Comparison of ENCODE assay signal across 1 cellular context in the genomic region with DNA sequence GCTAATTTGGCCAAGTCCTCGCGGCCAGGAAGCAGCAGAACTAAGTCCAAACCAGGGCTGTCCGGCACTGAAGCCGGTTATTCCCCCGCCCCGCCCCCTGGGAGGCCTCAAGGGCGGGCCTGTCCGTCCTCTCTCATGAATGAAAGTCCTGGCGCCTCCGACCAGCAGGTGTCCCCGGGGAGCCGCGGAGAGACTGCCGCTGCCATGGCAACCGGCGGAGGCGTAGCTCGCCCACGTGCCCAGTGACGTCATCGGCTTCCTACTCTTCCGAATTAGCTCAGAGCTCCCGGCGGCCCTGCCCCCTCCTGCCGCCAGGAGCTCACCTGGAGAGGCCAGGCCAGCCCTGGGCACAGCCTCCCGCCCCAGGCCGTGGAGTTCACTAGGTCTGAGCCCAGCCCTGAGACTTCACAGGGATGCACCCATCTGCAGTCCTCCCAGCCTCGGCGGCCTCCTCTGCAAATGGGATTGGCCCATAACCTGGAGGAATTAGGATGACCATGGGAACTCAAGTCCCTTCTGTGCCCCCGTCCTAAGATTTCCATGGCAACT.
TF ChIP-seq lines count a peak whose summit lies in the region.

No MANE protein-coding gene starts in this region.

TF ChIP-seq in HepG2, 621 proteins besides CTCF, POLR2A, EP300 and RAD21 (continued from another document and continues in another):
- TF ChIP-seq, protein P1, sequence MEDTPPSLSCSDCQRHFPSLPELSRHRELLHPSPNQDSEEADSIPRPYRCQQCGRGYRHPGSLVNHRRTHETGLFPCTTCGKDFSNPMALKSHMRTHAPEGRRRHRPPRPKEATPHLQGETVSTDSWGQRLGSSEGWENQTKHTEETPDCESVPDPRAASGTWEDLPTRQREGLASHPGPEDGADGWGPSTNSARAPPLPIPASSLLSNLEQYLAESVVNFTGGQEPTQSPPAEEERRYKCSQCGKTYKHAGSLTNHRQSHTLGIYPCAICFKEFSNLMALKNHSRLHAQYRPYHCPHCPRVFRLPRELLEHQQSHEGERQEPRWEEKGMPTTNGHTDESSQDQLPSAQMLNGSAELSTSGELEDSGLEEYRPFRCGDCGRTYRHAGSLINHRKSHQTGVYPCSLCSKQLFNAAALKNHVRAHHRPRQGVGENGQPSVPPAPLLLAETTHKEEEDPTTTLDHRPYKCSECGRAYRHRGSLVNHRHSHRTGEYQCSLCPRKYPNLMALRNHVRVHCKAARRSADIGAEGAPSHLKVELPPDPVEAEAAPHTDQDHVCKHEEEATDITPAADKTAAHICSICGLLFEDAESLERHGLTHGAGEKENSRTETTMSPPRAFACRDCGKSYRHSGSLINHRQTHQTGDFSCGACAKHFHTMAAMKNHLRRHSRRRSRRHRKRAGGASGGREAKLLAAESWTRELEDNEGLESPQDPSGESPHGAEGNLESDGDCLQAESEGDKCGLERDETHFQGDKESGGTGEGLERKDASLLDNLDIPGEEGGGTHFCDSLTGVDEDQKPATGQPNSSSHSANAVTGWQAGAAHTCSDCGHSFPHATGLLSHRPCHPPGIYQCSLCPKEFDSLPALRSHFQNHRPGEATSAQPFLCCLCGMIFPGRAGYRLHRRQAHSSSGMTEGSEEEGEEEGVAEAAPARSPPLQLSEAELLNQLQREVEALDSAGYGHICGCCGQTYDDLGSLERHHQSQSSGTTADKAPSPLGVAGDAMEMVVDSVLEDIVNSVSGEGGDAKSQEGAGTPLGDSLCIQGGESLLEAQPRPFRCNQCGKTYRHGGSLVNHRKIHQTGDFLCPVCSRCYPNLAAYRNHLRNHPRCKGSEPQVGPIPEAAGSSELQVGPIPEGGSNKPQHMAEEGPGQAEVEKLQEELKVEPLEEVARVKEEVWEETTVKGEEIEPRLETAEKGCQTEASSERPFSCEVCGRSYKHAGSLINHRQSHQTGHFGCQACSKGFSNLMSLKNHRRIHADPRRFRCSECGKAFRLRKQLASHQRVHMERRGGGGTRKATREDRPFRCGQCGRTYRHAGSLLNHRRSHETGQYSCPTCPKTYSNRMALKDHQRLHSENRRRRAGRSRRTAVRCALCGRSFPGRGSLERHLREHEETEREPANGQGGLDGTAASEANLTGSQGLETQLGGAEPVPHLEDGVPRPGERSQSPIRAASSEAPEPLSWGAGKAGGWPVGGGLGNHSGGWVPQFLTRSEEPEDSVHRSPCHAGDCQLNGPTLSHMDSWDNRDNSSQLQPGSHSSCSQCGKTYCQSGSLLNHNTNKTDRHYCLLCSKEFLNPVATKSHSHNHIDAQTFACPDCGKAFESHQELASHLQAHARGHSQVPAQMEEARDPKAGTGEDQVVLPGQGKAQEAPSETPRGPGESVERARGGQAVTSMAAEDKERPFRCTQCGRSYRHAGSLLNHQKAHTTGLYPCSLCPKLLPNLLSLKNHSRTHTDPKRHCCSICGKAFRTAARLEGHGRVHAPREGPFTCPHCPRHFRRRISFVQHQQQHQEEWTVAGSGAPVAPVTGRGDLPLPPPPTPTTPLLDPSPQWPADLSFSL (CRISPR knock-in tag; IDR thresholded peaks at IDR 0.05) = no peak
- TF ChIP-seq MAF1 (CRISPR knock-in tag; IDR thresholded peaks at IDR 0.05; ENCODE audit: borderline replicate concordance) (no peak), ZNF263 (CRISPR knock-in tag; IDR thresholded peaks at IDR 0.05) (no peak; the same call in 1 of the 2 replicates), ZNF615 (CRISPR knock-in tag; IDR thresholded peaks at IDR 0.05; ENCODE audit: borderline replicate concordance) (no peak), ZNF274 (CRISPR knock-in tag; IDR thresholded peaks at IDR 0.05) (no peak), GPN1 (CRISPR knock-in tag; IDR thresholded peaks at IDR 0.05; ENCODE audit: borderline replicate concordance) (no peak), RXRB (CRISPR knock-in tag; IDR thresholded peaks at IDR 0.05; ENCODE audit: borderline replicate concordance) (peak; percentile 77; the same call in 1 of the 2 replicates), MXD4 (CRISPR knock-in tag; IDR thresholded peaks at IDR 0.05) (peak; percentile 96), MAFF (IDR thresholded peaks at IDR 0.05; ENCODE audit: low read depth, low read length) (no peak), TP53 (CRISPR knock-in tag; conservative IDR thresholded peaks at IDR 0.05) (no peak), SOX6 (IDR thresholded peaks at IDR 0.05) (no peak), SOX6 (CRISPR knock-in tag; IDR thresholded peaks at IDR 0.05) (peak; percentile 57), ZFP36L1 (CRISPR knock-in tag; IDR thresholded peaks at IDR 0.05) (no peak), NFE2L1 (CRISPR knock-in tag; IDR thresholded peaks at IDR 0.05; ENCODE audit: borderline replicate concordance) (0 out of 2 replicates have a peak, but pooled peaks have one; percentile 23), CREM (IDR thresholded peaks at IDR 0.05) (peak; percentile 96), CREM (CRISPR knock-in tag; IDR thresholded peaks at IDR 0.05) (no peak), EEA1 (CRISPR knock-in tag; IDR thresholded peaks at IDR 0.05; ENCODE audit: borderline replicate concordance) (no peak), ZNF746 (CRISPR knock-in tag; IDR thresholded peaks at IDR 0.05) (peak; percentile 46), KLF6 (CRISPR knock-in tag; IDR thresholded peaks at IDR 0.05) (peak; percentile 68; the same call in 1 of the 2 replicates), ZSCAN22 (CRISPR knock-in tag; IDR thresholded peaks at IDR 0.05) (no peak), NFYC (CRISPR knock-in tag; IDR thresholded peaks at IDR 0.05) (peak; percentile 53), ZKSCAN5 (CRISPR knock-in tag; IDR thresholded peaks at IDR 0.05) (no peak), ZNF496 (CRISPR knock-in tag; IDR thresholded peaks at IDR 0.05; ENCODE audit: insufficient replicate concordance) (no peak), ZZZ3 (CRISPR knock-in tag; IDR thresholded peaks at IDR 0.05; ENCODE audit: borderline replicate concordance) (no peak), ZNF577 (CRISPR knock-in tag; IDR thresholded peaks at IDR 0.05; ENCODE audit: borderline replicate concordance, low read depth) (no peak; the same call in 1 of the 2 replicates), MBD4 (IDR thresholded peaks at IDR 0.05; ENCODE audit: borderline replicate concordance, low read length) (no peak), ZNF570 (CRISPR knock-in tag; IDR thresholded peaks at IDR 0.05; ENCODE audit: borderline replicate concordance) (no peak), ZNF629 (CRISPR knock-in tag; conservative IDR thresholded peaks at IDR 0.05) (no peak)
- TF ChIP-seq, protein P2, sequence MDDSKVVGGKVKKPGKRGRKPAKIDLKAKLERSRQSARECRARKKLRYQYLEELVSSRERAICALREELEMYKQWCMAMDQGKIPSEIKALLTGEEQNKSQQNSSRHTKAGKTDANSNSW (CRISPR knock-in tag; IDR thresholded peaks at IDR 0.05; ENCODE audit: borderline replicate concordance) = no peak
- TF ChIP-seq, protein P3, sequence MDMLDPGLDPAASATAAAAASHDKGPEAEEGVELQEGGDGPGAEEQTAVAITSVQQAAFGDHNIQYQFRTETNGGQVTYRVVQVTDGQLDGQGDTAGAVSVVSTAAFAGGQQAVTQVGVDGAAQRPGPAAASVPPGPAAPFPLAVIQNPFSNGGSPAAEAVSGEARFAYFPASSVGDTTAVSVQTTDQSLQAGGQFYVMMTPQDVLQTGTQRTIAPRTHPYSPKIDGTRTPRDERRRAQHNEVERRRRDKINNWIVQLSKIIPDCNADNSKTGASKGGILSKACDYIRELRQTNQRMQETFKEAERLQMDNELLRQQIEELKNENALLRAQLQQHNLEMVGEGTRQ (IDR thresholded peaks at IDR 0.05; ENCODE audit: low read depth, low read length) = peak; percentile 97
- TF ChIP-seq, protein P3 (CRISPR knock-in tag; IDR thresholded peaks at IDR 0.05; ENCODE audit: borderline replicate concordance) = peak; percentile 99; the same call in 1 of the 2 replicates
- TF ChIP-seq, protein P4, sequence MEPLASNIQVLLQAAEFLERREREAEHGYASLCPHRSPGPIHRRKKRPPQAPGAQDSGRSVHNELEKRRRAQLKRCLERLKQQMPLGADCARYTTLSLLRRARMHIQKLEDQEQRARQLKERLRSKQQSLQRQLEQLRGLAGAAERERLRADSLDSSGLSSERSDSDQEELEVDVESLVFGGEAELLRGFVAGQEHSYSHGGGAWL (CRISPR knock-in tag; IDR thresholded peaks at IDR 0.05) = peak; percentile 79
- TF ChIP-seq, protein P5, sequence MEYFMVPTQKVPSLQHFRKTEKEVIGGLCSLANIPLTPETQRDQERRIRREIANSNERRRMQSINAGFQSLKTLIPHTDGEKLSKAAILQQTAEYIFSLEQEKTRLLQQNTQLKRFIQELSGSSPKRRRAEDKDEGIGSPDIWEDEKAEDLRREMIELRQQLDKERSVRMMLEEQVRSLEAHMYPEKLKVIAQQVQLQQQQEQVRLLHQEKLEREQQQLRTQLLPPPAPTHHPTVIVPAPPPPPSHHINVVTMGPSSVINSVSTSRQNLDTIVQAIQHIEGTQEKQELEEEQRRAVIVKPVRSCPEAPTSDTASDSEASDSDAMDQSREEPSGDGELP (IDR thresholded peaks at IDR 0.05; ENCODE audit: borderline replicate concordance, low read depth) = peak; percentile 68; the same call in 1 of the 2 replicates
- TF ChIP-seq, protein P6, sequence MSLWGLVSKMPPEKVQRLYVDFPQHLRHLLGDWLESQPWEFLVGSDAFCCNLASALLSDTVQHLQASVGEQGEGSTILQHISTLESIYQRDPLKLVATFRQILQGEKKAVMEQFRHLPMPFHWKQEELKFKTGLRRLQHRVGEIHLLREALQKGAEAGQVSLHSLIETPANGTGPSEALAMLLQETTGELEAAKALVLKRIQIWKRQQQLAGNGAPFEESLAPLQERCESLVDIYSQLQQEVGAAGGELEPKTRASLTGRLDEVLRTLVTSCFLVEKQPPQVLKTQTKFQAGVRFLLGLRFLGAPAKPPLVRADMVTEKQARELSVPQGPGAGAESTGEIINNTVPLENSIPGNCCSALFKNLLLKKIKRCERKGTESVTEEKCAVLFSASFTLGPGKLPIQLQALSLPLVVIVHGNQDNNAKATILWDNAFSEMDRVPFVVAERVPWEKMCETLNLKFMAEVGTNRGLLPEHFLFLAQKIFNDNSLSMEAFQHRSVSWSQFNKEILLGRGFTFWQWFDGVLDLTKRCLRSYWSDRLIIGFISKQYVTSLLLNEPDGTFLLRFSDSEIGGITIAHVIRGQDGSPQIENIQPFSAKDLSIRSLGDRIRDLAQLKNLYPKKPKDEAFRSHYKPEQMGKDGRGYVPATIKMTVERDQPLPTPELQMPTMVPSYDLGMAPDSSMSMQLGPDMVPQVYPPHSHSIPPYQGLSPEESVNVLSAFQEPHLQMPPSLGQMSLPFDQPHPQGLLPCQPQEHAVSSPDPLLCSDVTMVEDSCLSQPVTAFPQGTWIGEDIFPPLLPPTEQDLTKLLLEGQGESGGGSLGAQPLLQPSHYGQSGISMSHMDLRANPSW (CRISPR knock-in tag; IDR thresholded peaks at IDR 0.05; ENCODE audit: borderline replicate concordance) = peak; percentile 99
- TF ChIP-seq, protein P7, sequence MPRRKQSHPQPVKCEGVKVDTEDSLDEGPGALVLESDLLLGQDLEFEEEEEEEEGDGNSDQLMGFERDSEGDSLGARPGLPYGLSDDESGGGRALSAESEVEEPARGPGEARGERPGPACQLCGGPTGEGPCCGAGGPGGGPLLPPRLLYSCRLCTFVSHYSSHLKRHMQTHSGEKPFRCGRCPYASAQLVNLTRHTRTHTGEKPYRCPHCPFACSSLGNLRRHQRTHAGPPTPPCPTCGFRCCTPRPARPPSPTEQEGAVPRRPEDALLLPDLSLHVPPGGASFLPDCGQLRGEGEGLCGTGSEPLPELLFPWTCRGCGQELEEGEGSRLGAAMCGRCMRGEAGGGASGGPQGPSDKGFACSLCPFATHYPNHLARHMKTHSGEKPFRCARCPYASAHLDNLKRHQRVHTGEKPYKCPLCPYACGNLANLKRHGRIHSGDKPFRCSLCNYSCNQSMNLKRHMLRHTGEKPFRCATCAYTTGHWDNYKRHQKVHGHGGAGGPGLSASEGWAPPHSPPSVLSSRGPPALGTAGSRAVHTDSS (CRISPR knock-in tag; conservative IDR thresholded peaks at IDR 0.05) = no peak
- TF ChIP-seq, protein P8, sequence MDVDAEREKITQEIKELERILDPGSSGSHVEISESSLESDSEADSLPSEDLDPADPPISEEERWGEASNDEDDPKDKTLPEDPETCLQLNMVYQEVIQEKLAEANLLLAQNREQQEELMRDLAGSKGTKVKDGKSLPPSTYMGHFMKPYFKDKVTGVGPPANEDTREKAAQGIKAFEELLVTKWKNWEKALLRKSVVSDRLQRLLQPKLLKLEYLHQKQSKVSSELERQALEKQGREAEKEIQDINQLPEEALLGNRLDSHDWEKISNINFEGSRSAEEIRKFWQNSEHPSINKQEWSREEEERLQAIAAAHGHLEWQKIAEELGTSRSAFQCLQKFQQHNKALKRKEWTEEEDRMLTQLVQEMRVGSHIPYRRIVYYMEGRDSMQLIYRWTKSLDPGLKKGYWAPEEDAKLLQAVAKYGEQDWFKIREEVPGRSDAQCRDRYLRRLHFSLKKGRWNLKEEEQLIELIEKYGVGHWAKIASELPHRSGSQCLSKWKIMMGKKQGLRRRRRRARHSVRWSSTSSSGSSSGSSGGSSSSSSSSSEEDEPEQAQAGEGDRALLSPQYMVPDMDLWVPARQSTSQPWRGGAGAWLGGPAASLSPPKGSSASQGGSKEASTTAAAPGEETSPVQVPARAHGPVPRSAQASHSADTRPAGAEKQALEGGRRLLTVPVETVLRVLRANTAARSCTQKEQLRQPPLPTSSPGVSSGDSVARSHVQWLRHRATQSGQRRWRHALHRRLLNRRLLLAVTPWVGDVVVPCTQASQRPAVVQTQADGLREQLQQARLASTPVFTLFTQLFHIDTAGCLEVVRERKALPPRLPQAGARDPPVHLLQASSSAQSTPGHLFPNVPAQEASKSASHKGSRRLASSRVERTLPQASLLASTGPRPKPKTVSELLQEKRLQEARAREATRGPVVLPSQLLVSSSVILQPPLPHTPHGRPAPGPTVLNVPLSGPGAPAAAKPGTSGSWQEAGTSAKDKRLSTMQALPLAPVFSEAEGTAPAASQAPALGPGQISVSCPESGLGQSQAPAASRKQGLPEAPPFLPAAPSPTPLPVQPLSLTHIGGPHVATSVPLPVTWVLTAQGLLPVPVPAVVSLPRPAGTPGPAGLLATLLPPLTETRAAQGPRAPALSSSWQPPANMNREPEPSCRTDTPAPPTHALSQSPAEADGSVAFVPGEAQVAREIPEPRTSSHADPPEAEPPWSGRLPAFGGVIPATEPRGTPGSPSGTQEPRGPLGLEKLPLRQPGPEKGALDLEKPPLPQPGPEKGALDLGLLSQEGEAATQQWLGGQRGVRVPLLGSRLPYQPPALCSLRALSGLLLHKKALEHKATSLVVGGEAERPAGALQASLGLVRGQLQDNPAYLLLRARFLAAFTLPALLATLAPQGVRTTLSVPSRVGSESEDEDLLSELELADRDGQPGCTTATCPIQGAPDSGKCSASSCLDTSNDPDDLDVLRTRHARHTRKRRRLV (CRISPR knock-in tag; IDR thresholded peaks at IDR 0.05) = no peak; the same call in 1 of the 2 replicates
- TF ChIP-seq, protein P9, sequence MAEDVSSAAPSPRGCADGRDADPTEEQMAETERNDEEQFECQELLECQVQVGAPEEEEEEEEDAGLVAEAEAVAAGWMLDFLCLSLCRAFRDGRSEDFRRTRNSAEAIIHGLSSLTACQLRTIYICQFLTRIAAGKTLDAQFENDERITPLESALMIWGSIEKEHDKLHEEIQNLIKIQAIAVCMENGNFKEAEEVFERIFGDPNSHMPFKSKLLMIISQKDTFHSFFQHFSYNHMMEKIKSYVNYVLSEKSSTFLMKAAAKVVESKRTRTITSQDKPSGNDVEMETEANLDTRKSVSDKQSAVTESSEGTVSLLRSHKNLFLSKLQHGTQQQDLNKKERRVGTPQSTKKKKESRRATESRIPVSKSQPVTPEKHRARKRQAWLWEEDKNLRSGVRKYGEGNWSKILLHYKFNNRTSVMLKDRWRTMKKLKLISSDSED (CRISPR knock-in tag; IDR thresholded peaks at IDR 0.05) = no peak
